17 cellular contexts compared by ENCODE assay signal in the genomic region with DNA sequence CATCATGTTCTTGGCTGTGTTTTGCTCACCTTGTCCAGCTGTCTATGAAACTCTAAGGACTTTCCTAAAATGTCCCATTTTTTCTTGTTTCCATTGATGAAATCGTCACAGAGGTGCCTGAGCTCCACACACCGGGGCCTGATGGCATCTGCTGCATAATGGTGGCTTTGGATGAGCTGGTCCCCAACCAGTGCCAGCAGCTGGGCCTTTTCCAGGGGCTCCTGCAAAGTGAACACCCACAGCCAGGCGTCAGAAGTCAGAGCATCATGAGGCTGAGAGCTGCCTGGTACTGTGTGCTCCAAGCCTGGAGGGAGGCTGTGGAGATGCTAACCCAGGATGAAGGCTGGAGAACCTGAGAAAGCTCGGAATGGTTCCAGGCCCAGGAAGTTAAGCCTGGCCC. TPM values are rescaled to one million over a fixed set of nuclear protein-coding genes. Genes with fewer than 3 reads are reported as not detected.
A peak's percentile ranks its signal among the peaks of the same experiment; 100 is the strongest.
DNase-seq lines count a peak whose midpoint lies in the region; ATAC-seq and TF ChIP-seq lines count a peak whose summit lies in the region.
"Had no signal": no experiment of that assay in that cellular context is flagged by ENCODE, and none has a peak within 500 bp of the region (broad histone marks: within the 10 kb centered on the region; RNA-seq: fewer than 3 reads in every experiment).

No MANE protein-coding gene starts in this region.

- H2AFZ ChIP-seq in IMR-90 (replicated peaks; ENCODE audit: low read length, poor library complexity): no peak overlapping the region
- H2AFZ ChIP-seq in neuronal stem cell (ENCODE audit: low read length): no peak overlapping the region
- H2AFZ ChIP-seq: GM23248 had no signal

- no peak overlapping the region for H2BK20ac ChIP-seq in IMR-90 (ENCODE audit: low read depth, low read length)

- H3K18ac ChIP-seq in IMR-90 (ENCODE audit: low read depth, low read length) (no peak overlapping the region), neuronal stem cell (ENCODE audit: low read length) (no peak overlapping the region)

- ATAC-seq in IMR-90 (ENCODE audit: low read depth) (no peak), HG03565 (IDR thresholded peaks at IDR 0.05; ENCODE audit: unreplicated experiment) (no peak)

- H3K36me3 ChIP-seq in IMR-90 (ENCODE audit: control insufficient read depth, insufficient read depth, low read length) (no peaks in the 10 kb centered on the region), SJCRH30 (no peaks in the 10 kb centered on the region), neuronal stem cell (replicated peaks in 1 of 2; ENCODE audit: control insufficient read depth in 2 of 2, insufficient read depth in 2 of 2, low read length in 2 of 2) (no peaks in the 10 kb centered on the region), skeletal muscle tissue (ENCODE audit: control insufficient read depth in 3 of 3, insufficient read depth in 3 of 3, low read length in 3 of 3) (peaks cover 0 to 8% (median 5%) of the 10 kb centered on the region in 3 donors)

- DNase-seq in IMR-90 (no peak), SJCRH30 (no peak), neuronal stem cell (ENCODE audit: low spot score) (no peak), HK-2 (ENCODE audit: unreplicated experiment) (no peak)
- DNase-seq: C1 segment of cervical spinal cord; Calu3; CD4-positive, alpha-beta memory T cell; COR-L47; DMS53; DMS79 treated with DMSO at 0.1 percent for 48 hours; GF-D8; GM23248; H7; HCEC 1CT had no signal

- dilution Hi-C loops in IMR-90 (cut with HindIII; ENCODE audit: low sequenced_read_pairs, unreplicated experiment): no loop called here

- H3K23ac ChIP-seq in IMR-90 (ENCODE audit: low read depth, low read length): no peak overlapping the region
- no peak overlapping the region for H3K23ac ChIP-seq in neuronal stem cell (ENCODE audit: low read depth, low read length, poor library complexity)

- TF ChIP-seq RAD21 in IMR-90 (IDR thresholded peaks at IDR 0.05; ENCODE audit: low read length): no peak

- WGBS in IMR-90 (ENCODE audit: extremely low coverage in 2 of 2, insufficient read length in 1 of 2), 2 experiments: 100% methylated on average over 1 of the region's 4 CpGs; no CpG with 5 or more reads in 1 of the 2 experiments
- WGBS in neuronal stem cell (ENCODE audit: extremely low coverage in 2 of 2, insufficient read length in 2 of 2, insufficient replicate concordance in 1 of 2), 2 donors: no CpG with 5 or more reads among the region's 4 CpGs

- H4K5ac ChIP-seq in IMR-90 (ENCODE audit: low read depth, low read length): no peak overlapping the region

- in situ Hi-C loops in IMR-90 (cut with MboI; ENCODE audit: low sequenced_read_pairs): no loop called here

- H2AK9ac ChIP-seq in IMR-90 (replicated peaks; ENCODE audit: low read depth, low read length, poor library complexity): no peak overlapping the region

- intact Hi-C loops in IMR-90 (cut with micrococcal nuclease): no loop called here

- H3K4me3 ChIP-seq in IMR-90 (ENCODE audit: insufficient read depth, low read depth, low read length) (no peak overlapping the region), SJCRH30 (no peak overlapping the region), neuronal stem cell (ENCODE audit: low read length in 2 of 2) (no peak overlapping the region), skeletal muscle tissue (ENCODE audit: low read length in 3 of 3) (no peak overlapping the region)
- H3K4me3 ChIP-seq: GM23248 had no signal

- H2AK5ac ChIP-seq in IMR-90 (ENCODE audit: low read depth, low read length): peak overlapping the region; percentile 35; the same call in 1 of the 2 replicates
- no peak overlapping the region for H2AK5ac ChIP-seq in neuronal stem cell (ENCODE audit: low read depth, low read length)

- BruUV-seq in IMR-90 (replicated peaks; lab: Mats Ljungman, UMichigan): no TSS peak

- no peaks in the 10 kb centered on the region for H4K20me1 ChIP-seq in IMR-90 (ENCODE audit: insufficient read depth, low read length)

- H2BK15ac ChIP-seq in IMR-90 (ENCODE audit: low read depth, low read length): no peak overlapping the region
- H2BK15ac ChIP-seq in neuronal stem cell (ENCODE audit: low read length): no peak overlapping the region

- TF ChIP-seq CTCF in IMR-90 (conservative IDR thresholded peaks at IDR 0.05; ENCODE audit: low read depth, low read length): no peak

- H3K79me1 ChIP-seq in IMR-90 (ENCODE audit: low read depth in 1 of 2, low read length in 2 of 2) (no peaks in the 10 kb centered on the region), neuronal stem cell (ENCODE audit: low read depth, low read length) (no peaks in the 10 kb centered on the region)

- H3K9ac ChIP-seq in IMR-90 (ENCODE audit: low read depth, low read length) (no peak overlapping the region), neuronal stem cell (ENCODE audit: low read depth, low read length, poor library complexity) (no peak overlapping the region), skeletal muscle tissue (ENCODE audit: low read depth in 1 of 3, low read length in 3 of 3) (no peak overlapping the region)
- H3K9ac ChIP-seq: GM23248 had no signal

- no peak for TF ChIP-seq POLR2A in IMR-90 (IDR thresholded peaks at IDR 0.05; ENCODE audit: low read depth, low read length)

- no peak overlapping the region for H3K4me2 ChIP-seq in IMR-90 (ENCODE audit: low read depth, low read length)
- H3K4me2 ChIP-seq in neuronal stem cell (ENCODE audit: insufficient read depth, low read length, poor library complexity, severe bottlenecking): no peak overlapping the region

- H3K14ac ChIP-seq in IMR-90 (replicated peaks; ENCODE audit: low read depth, low read length) (no peak overlapping the region), neuronal stem cell (ENCODE audit: low read length) (no peak overlapping the region)

- no peaks in the 10 kb centered on the region for H3K9me1 ChIP-seq in IMR-90 (ENCODE audit: insufficient read depth, low read length)

- H2BK120ac ChIP-seq in IMR-90 (ENCODE audit: low read depth, low read length) (0 out of 2 replicates have a peak overlapping the region, but pooled peaks have one; percentile 16), neuronal stem cell (ENCODE audit: low read depth, low read length) (peak overlapping the region; percentile 10)

- H4K8ac ChIP-seq in IMR-90 (ENCODE audit: low read depth in 2 of 2, low read length in 2 of 2) (no peak overlapping the region), neuronal stem cell (ENCODE audit: low read depth, low read length) (no peak overlapping the region)

- H2BK5ac ChIP-seq in IMR-90 (ENCODE audit: low read depth, low read length, poor library complexity, severe bottlenecking) (no peak overlapping the region), neuronal stem cell (ENCODE audit: low read length) (no peak overlapping the region)

- H3K9me3 ChIP-seq in IMR-90 (ENCODE audit: control insufficient read depth, insufficient read depth, low read length): no peaks in the 10 kb centered on the region
- no peaks in the 10 kb centered on the region for H3K9me3 ChIP-seq in SJCRH30 (replicated peaks)
- no peaks in the 10 kb centered on the region for H3K9me3 ChIP-seq in neuronal stem cell (replicated peaks in 1 of 2; ENCODE audit: control insufficient read depth in 2 of 2, insufficient read depth in 1 of 2, low read depth in 1 of 2, low read length in 2 of 2)
- H3K9me3 ChIP-seq in skeletal muscle tissue (ENCODE audit: control insufficient read depth in 3 of 3, low read length in 3 of 3): no peaks in the 10 kb centered on the region

- CTCF ChIA-PET in IMR-90 (lab: Yijun Ruan, JAX): no interaction called here

- no peak overlapping the region for H3K27ac ChIP-seq in IMR-90 (ENCODE audit: insufficient read depth, low read length)
- peak overlapping the region; percentile 81 for H3K27ac ChIP-seq in SJCRH30
- no peak overlapping the region for H3K27ac ChIP-seq in neuronal stem cell (replicated peaks; ENCODE audit: low read length)
- H3K27ac ChIP-seq in skeletal muscle tissue (ENCODE audit: low read depth, low read length): peak overlapping the region; percentile 90
- H3K27ac ChIP-seq: GM23248 had no signal

- H3K27me3 ChIP-seq in IMR-90 (ENCODE audit: control insufficient read depth, insufficient read depth, low read length): peaks cover 1% of the 10 kb centered on the region; the same call in 1 of the 2 replicates
- no peaks in the 10 kb centered on the region for H3K27me3 ChIP-seq in SJCRH30
- H3K27me3 ChIP-seq in neuronal stem cell (ENCODE audit: control insufficient read depth in 3 of 3, insufficient read depth in 3 of 3, low read depth in 1 of 3, low read length in 3 of 3): no peaks in the 10 kb centered on the region
- H3K27me3 ChIP-seq in skeletal muscle tissue (ENCODE audit: control insufficient read depth in 3 of 3, insufficient read depth in 3 of 3, low read length in 3 of 3): no peaks in the 10 kb centered on the region

- no peak overlapping the region for H2BK12ac ChIP-seq in neuronal stem cell (ENCODE audit: low read length)

- POLR2A ChIA-PET in IMR-90 (lab: Charles Lee; ENCODE audit: unreplicated experiment): no interaction called here

- no peak overlapping the region for H4K91ac ChIP-seq in IMR-90 (ENCODE audit: insufficient read depth, low read depth, low read length)
- H4K91ac ChIP-seq in neuronal stem cell (ENCODE audit: low read depth, low read length, poor library complexity): no peak overlapping the region

- H3K4me1 ChIP-seq in IMR-90 (ENCODE audit: control insufficient read depth, insufficient read depth, low read length) (peaks cover 18% of the 10 kb centered on the region), SJCRH30 (peaks cover 26% of the 10 kb centered on the region), neuronal stem cell (ENCODE audit: control insufficient read depth in 2 of 2, insufficient read depth in 1 of 2, low read depth in 1 of 2, low read length in 2 of 2) (peaks cover 7 to 11% of the 10 kb centered on the region in 2 donors), skeletal muscle tissue (ENCODE audit: control insufficient read depth in 3 of 3, insufficient read depth in 3 of 3, low read length in 3 of 3) (peaks cover 45 to 83% (median 77%) of the 10 kb centered on the region in 3 donors)

- H3K4ac ChIP-seq in IMR-90 (ENCODE audit: low read depth, low read length) (peak overlapping the region; percentile 43; the same call in 1 of the 2 replicates), neuronal stem cell (ENCODE audit: low read length) (no peak overlapping the region)

- H3K56ac ChIP-seq in IMR-90 (ENCODE audit: extremely low read depth, insufficient read depth, low read length): no peak overlapping the region

TF ChIP-seq in IMR-90, 13 proteins besides CTCF, POLR2A, EP300 and RAD21 (continues in another document):
- TF ChIP-seq CHD1 (IDR thresholded peaks at IDR 0.05; ENCODE audit: low read depth, low read length) (no peak), RCOR1 (IDR thresholded peaks at IDR 0.05; ENCODE audit: insufficient replicate concordance, low read length) (no peak)

RNA-seq across cellular contexts. Expression of a gene that starts 46.9 kb away (rescaled TPM):
- total RNA-seq in IMR-90 (2012; rRNA removed) (3.4 and 4.4 TPM in 2 replicates), skeletal muscle tissue (4.2 TPM)
- polyA plus RNA-seq in IMR-90 (2012; rRNA removed): 1.4 and 1.6 TPM in 2 replicates
- 0.33 and 0.35 TPM in 2 replicates for polyA plus RNA-seq in IMR-90 (2012; cell fraction: cytosol; rRNA removed)
- polyA plus RNA-seq in IMR-90 (2012; cell fraction: nucleus; rRNA removed; ENCODE audit: low replicate concordance): 0.21 and 1.7 TPM in 2 replicates
- 16.5 and 19.7 TPM in 2 replicates for total RNA-seq in SJCRH30 (2014; rRNA removed; shearing (Covaris generic))
- 9.3 TPM for polyA plus RNA-seq in neuronal stem cell (2013, experiment 1 of 2)
- polyA plus RNA-seq in neuronal stem cell (2013, experiment 2 of 2): 10.1 TPM
- total RNA-seq: G401 had no signal

Comparison
In these comparisons a context has a peak if more than half of its experiments do, and no peak if none do; other contexts are left out.
1. H3K27ac ChIP-seq: peak in SJCRH30 (single experiment) and skeletal muscle tissue (single experiment); none in IMR-90 (single experiment) and neuronal stem cell (single experiment).